ENCODE assay signal across 1 cellular context in the genomic region with DNA sequence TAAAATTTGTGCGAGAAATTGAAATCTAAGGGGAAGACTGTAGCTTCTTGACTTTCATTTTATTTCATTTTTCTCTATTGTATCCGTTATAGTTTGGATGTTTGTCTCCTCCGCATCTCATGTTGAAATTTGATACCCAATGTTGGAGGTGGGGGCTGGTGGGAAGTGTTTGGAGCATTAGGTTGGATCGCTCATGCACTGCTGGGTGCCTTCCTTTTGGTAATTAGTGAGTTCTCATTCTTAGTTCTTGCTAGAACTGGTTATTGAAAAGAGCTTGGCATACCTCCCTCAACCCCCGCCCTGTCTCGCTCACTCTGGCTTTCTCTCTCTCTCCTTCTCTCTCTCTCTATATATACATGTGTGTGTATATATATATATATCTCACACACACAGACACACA.
TF ChIP-seq lines count a peak whose summit lies in the region.

No MANE protein-coding gene starts in this region.

TF ChIP-seq in neural cell, 6 proteins besides CTCF, POLR2A, EP300 and RAD21:
- TF ChIP-seq, protein P1, sequence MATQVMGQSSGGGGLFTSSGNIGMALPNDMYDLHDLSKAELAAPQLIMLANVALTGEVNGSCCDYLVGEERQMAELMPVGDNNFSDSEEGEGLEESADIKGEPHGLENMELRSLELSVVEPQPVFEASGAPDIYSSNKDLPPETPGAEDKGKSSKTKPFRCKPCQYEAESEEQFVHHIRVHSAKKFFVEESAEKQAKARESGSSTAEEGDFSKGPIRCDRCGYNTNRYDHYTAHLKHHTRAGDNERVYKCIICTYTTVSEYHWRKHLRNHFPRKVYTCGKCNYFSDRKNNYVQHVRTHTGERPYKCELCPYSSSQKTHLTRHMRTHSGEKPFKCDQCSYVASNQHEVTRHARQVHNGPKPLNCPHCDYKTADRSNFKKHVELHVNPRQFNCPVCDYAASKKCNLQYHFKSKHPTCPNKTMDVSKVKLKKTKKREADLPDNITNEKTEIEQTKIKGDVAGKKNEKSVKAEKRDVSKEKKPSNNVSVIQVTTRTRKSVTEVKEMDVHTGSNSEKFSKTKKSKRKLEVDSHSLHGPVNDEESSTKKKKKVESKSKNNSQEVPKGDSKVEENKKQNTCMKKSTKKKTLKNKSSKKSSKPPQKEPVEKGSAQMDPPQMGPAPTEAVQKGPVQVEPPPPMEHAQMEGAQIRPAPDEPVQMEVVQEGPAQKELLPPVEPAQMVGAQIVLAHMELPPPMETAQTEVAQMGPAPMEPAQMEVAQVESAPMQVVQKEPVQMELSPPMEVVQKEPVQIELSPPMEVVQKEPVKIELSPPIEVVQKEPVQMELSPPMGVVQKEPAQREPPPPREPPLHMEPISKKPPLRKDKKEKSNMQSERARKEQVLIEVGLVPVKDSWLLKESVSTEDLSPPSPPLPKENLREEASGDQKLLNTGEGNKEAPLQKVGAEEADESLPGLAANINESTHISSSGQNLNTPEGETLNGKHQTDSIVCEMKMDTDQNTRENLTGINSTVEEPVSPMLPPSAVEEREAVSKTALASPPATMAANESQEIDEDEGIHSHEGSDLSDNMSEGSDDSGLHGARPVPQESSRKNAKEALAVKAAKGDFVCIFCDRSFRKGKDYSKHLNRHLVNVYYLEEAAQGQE (IDR thresholded peaks at IDR 0.05; ENCODE audit: borderline replicate concordance) = no peak
- TF ChIP-seq MXI1 (conservative IDR thresholded peaks at IDR 0.05; ENCODE audit: poor library complexity, severe bottlenecking) (no peak), POLR2AphosphoS5 (IDR thresholded peaks at IDR 0.05) (no peak), SMC3 (conservative IDR thresholded peaks at IDR 0.05; ENCODE audit: poor library complexity) (no peak), TAF1 (IDR thresholded peaks at IDR 0.05; ENCODE audit: low read depth) (no peak), EZH2 (IDR thresholded peaks at IDR 0.05; ENCODE audit: borderline replicate concordance, insufficient read depth, low read length, poor library complexity, severe bottlenecking) (no peak)
